17 cellular contexts compared by ENCODE assay signal in genomic region chr17:64653985-64654355, GRCh38. TPM values are rescaled to one million over a fixed set of nuclear protein-coding genes. Genes with fewer than 3 reads are reported as not detected.
DNase-seq lines count a peak whose midpoint lies in the region; ATAC-seq and TF ChIP-seq lines count a peak whose summit lies in the region.
"Had no signal": no experiment of that assay in that cellular context is flagged by ENCODE, and none has a peak within 500 bp of the region (broad histone marks: within the 10 kb centered on the region; RNA-seq: fewer than 3 reads in every experiment).

No MANE protein-coding gene starts in this region.

- H3K36me3 Mint-ChIP-seq in stimulated activated naive CD8-positive, alpha-beta T cell treated with anti-CD3 and anti-CD28 coated beads, Interleukin-15, Interleukin-2, amounts not matched to agents 100 ng/mL and 50 ng/mL, for 24 hours (ENCODE audit: low read depth): peaks cover 10% of the 10 kb centered on the region

- H3K9me3 ChIP-seq in RWPE2 (ENCODE audit: severe bottlenecking): peaks cover 4% of the 10 kb centered on the region

- H3K4me3 ChIP-seq in RWPE2 (ENCODE audit: severe bottlenecking): no peak overlapping the region
- no peak overlapping the region for H3K4me3 ChIP-seq in fibroblast of the aortic adventitia (ENCODE audit: low read depth, low read length)
- H3K4me3 ChIP-seq: dorsolateral prefrontal cortex had no signal

- peak overlapping the region; percentile 92 for H3K27ac ChIP-seq in RWPE2 (ENCODE audit: poor library complexity, severe bottlenecking)
- H3K27ac ChIP-seq: dorsolateral prefrontal cortex had no signal

- H3K4me3 Mint-ChIP-seq in stimulated activated naive CD8-positive, alpha-beta T cell treated with anti-CD3 and anti-CD28 coated beads, Interleukin-15, Interleukin-2, amounts not matched to agents 100 ng/mL and 50 ng/mL, for 24 hours: no peak overlapping the region
- H3K4me3 Mint-ChIP-seq in stimulated activated naive CD8-positive, alpha-beta T cell treated with anti-CD3 and anti-CD28 coated beads, Interleukin-15, amount 100 ng/mL, for 72 hours: peak overlapping the region in 1 of 2 donors; percentile 6
- H3K4me3 Mint-ChIP-seq: CD4-positive, CD25-positive, alpha-beta regulatory T cell had no signal

- no peaks in the 10 kb centered on the region for H3K27me3 ChIP-seq in RWPE2 (ENCODE audit: insufficient read depth, poor library complexity, severe bottlenecking)
- H3K27me3 ChIP-seq: dorsolateral prefrontal cortex had no signal

- no peak for ATAC-seq in stimulated activated naive CD8-positive, alpha-beta T cell treated with anti-CD3 and anti-CD28 coated beads, Interleukin-15, amount 100 ng/mL, for 72 hours
- no peak for ATAC-seq in RWPE2 (ENCODE audit: low read depth)
- ATAC-seq in HG03159 (IDR thresholded peaks at IDR 0.05; ENCODE audit: unreplicated experiment): no peak
- ATAC-seq in GM21576 (IDR thresholded peaks at IDR 0.05; ENCODE audit: unreplicated experiment): no peak

- peaks cover 46% of the 10 kb centered on the region for H3K4me1 Mint-ChIP-seq in stimulated activated naive CD8-positive, alpha-beta T cell treated with anti-CD3 and anti-CD28 coated beads, Interleukin-15, Interleukin-2, amounts not matched to agents 100 ng/mL and 50 ng/mL, for 24 hours (ENCODE audit: low read depth)
- H3K4me1 Mint-ChIP-seq in stimulated activated naive CD8-positive, alpha-beta T cell treated with anti-CD3 and anti-CD28 coated beads, Interleukin-15, amount 100 ng/mL, for 72 hours: peaks cover 58% of the 10 kb centered on the region

- H3K9me3 Mint-ChIP-seq in stimulated activated naive CD8-positive, alpha-beta T cell treated with anti-CD3 and anti-CD28 coated beads, Interleukin-15, Interleukin-2, amounts not matched to agents 100 ng/mL and 50 ng/mL, for 24 hours: no peaks in the 10 kb centered on the region
- H3K9me3 Mint-ChIP-seq in stimulated activated naive CD8-positive, alpha-beta T cell treated with anti-CD3 and anti-CD28 coated beads, Interleukin-15, amount 100 ng/mL, for 72 hours: peaks cover 0 to 4% of the 10 kb centered on the region in 2 donors

- H3K36me3 ChIP-seq in RWPE2 (ENCODE audit: low read depth): peaks cover 29% of the 10 kb centered on the region

- H3K27me3 Mint-ChIP-seq in stimulated activated naive CD8-positive, alpha-beta T cell treated with anti-CD3 and anti-CD28 coated beads, Interleukin-15, Interleukin-2, amounts not matched to agents 100 ng/mL and 50 ng/mL, for 24 hours: no peaks in the 10 kb centered on the region
- no peaks in the 10 kb centered on the region for H3K27me3 Mint-ChIP-seq in stimulated activated naive CD8-positive, alpha-beta T cell treated with anti-CD3 and anti-CD28 coated beads, Interleukin-15, amount 100 ng/mL, for 72 hours
- H3K27me3 Mint-ChIP-seq: CD4-positive, CD25-positive, alpha-beta regulatory T cell had no signal

- H3K27ac Mint-ChIP-seq in stimulated activated naive CD8-positive, alpha-beta T cell treated with anti-CD3 and anti-CD28 coated beads, Interleukin-15, Interleukin-2, amounts not matched to agents 100 ng/mL and 50 ng/mL, for 24 hours: peak overlapping the region; percentile 52
- H3K27ac Mint-ChIP-seq in stimulated activated naive CD8-positive, alpha-beta T cell treated with anti-CD3 and anti-CD28 coated beads, Interleukin-15, amount 100 ng/mL, for 72 hours: peak overlapping the region in 1 of 2 donors; percentile 91

- no peak for DNase-seq in stimulated activated naive CD8-positive, alpha-beta T cell treated with anti-CD3 and anti-CD28 coated beads, Interleukin-15, amount 100 ng/mL, for 72 hours
- DNase-seq in RWPE2 (ENCODE audit: low spot score) (no peak), fibroblast of the aortic adventitia (ENCODE audit: low read depth) (peak; percentile 45), SIG-M5 (lab: John Stamatoyannopoulos, UW) (no peak), KG1 (lab: John Stamatoyannopoulos, UW) (no peak)
- DNase-seq: CD4-positive, CD25-positive, alpha-beta regulatory T cell; DMS53; dorsolateral prefrontal cortex; erythroblast; Karpas-422; NCI-H1092; NCI-H2029 treated with DMSO at 0.1 percent for 48 hours; NCI-H446 treated with DMSO at 0.1 percent for 48 hours; SHP77 treated with DMSO at 0.1 percent for 48 hours had no signal

- peaks cover 49% of the 10 kb centered on the region for H3K4me1 ChIP-seq in RWPE2 (ENCODE audit: insufficient read depth, poor library complexity, severe bottlenecking)

- no peak for TF ChIP-seq CTCF in RWPE2 (IDR thresholded peaks at IDR 0.05; ENCODE audit: poor library complexity, severe bottlenecking)
- TF ChIP-seq CTCF in fibroblast of the aortic adventitia (IDR thresholded peaks at IDR 0.05; ENCODE audit: insufficient read depth, low read length): no peak

RNA-seq across cellular contexts. Expression of gene SMURF2, which starts 8.1 kb away (rescaled TPM):
- 38.2 and 90.9 TPM in 2 replicates for total RNA-seq in fibroblast of the aortic adventitia (ENCODE audit: low replicate concordance)
